Comparison of ENCODE assay signal across 1 cellular context in genomic region chr3:158644345-158644908, GRCh38.
TF ChIP-seq lines count a peak whose summit lies in the region.

Gene GFM1, plus strand, starts transcription at chr3:158644527. Its CDS starts 108 bp downstream, at chr3:158644635.

TF ChIP-seq in K562, 482 proteins besides CTCF, POLR2A, EP300 and RAD21 (continued from another document and continues in another):
- TF ChIP-seq ID3 (CRISPR knock-in tag; IDR thresholded peaks at IDR 0.05) (no peak), ID3 (tag; IDR thresholded peaks at IDR 0.05) (peak; percentile 70; the same call in 1 of the 2 replicates), WHSC1 (IDR thresholded peaks at IDR 0.05; ENCODE audit: low read length) (no peak), ZNF449 (CRISPR knock-in tag; IDR thresholded peaks at IDR 0.05) (no peak), ZNF282 (CRISPR knock-in tag; IDR thresholded peaks at IDR 0.05) (no peak), USF1 (CRISPR knock-in tag; IDR thresholded peaks at IDR 0.05) (peak; percentile 59; the same call in 1 of the 2 replicates), ASH1L (IDR thresholded peaks at IDR 0.05; ENCODE audit: borderline replicate concordance, low read depth, partially characterized antibody) (no peak), NCOA2 (IDR thresholded peaks at IDR 0.05; ENCODE audit: partially characterized antibody in 2 of 2) (no peak), ZNF165 (CRISPR knock-in tag; IDR thresholded peaks at IDR 0.05; ENCODE audit: borderline replicate concordance) (no peak), CHD2 (IDR thresholded peaks at IDR 0.05; ENCODE audit: low read depth, low read length) (peak; percentile 61), ARID2 (IDR thresholded peaks at IDR 0.05) (no peak), CREB1 (IDR thresholded peaks at IDR 0.05) (peak; percentile 60), CREB1 (CRISPR knock-in tag; IDR thresholded peaks at IDR 0.05) (peak; percentile 78; the same call in 1 of the 2 replicates), ZNF655 (CRISPR knock-in tag; IDR thresholded peaks at IDR 0.05) (no peak), UBTF (IDR thresholded peaks at IDR 0.05; ENCODE audit: borderline replicate concordance in 1 of 2, low read depth in 2 of 2, low read length in 2 of 2) (peak in 1 of 2 experiments; percentile 67; a peak in 1 of 4 replicates), ZBTB9 (CRISPR knock-in tag; IDR thresholded peaks at IDR 0.05) (0 out of 2 replicates have a peak, but pooled peaks have one; percentile 45), PCBP2 (IDR thresholded peaks at IDR 0.05; ENCODE audit: low read depth, low read length, poor library complexity, severe bottlenecking) (no peak), CHD7 (IDR thresholded peaks at IDR 0.05; ENCODE audit: low read depth, low read length) (no peak), RBFOX2 (IDR thresholded peaks at IDR 0.05; ENCODE audit: low read depth, low read length) (peak; percentile 95), OTX1 (CRISPR knock-in tag; IDR thresholded peaks at IDR 0.05) (peak; percentile 56; the same call in 1 of the 2 replicates), YY1 (IDR thresholded peaks at IDR 0.05; ENCODE audit: borderline replicate concordance in 1 of 3, control insufficient read depth in 1 of 3, extremely low read depth in 1 of 3, insufficient read depth in 3 of 3, insufficient read length in 1 of 3, insufficient replicate concordance in 2 of 3, low read depth in 1 of 3, low read length in 2 of 3) (peak in 2 of 3 experiments; percentile 50 to 61), CGGBP1 (CRISPR knock-in tag; IDR thresholded peaks at IDR 0.05) (no peak), BCLAF1 (IDR thresholded peaks at IDR 0.05; ENCODE audit: borderline replicate concordance in 1 of 2, control insufficient read depth in 1 of 2, low read depth in 2 of 2, low read length in 1 of 2) (peak in 1 of 2 experiments; percentile 95; a peak in 2 of 4 replicates), NR2C1 (IDR thresholded peaks at IDR 0.05) (peak; percentile 100), NR2C1 (tag; IDR thresholded peaks at IDR 0.05) (peak; percentile 100), CREM (IDR thresholded peaks at IDR 0.05; ENCODE audit: low read depth) (peak; percentile 81), IRF1 (CRISPR knock-in tag; IDR thresholded peaks at IDR 0.05; ENCODE audit: borderline replicate concordance) (no peak)
